16 cellular contexts compared by ENCODE assay signal in the genomic region with DNA sequence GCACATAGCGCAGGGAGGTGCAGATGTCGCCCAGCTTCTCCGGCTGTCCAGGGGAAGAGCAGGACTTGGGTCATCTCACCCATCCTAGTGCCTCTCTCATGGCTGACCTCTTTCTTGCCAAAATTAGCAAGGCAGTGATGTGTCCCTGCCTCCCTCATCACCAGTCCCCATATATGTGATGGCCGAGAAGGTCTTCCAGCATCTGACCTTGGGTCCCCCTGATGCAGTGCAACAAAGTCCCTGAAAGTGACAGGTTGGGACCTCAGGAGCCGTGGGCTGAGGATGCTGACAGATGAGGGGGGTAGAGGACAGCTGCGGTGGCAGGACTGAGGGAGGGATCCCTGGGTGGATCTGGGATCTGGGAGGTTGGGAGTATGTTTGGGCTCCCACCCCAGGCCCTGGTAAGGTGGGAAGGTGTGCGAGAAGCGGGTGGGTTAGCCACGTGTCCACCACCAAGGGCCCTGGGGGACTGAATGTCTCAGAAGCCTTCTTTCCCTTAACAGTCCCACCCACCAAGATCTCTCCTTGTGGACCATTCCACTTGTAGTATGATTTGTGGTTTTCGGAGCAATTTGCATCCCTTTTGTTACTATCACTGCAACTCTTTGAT.
DNase-seq lines count a peak whose midpoint lies in the region; ATAC-seq and TF ChIP-seq lines count a peak whose summit lies in the region.
"Had no signal": no experiment of that assay in that cellular context is flagged by ENCODE, and none has a peak within 500 bp of the region (broad histone marks: within the 10 kb centered on the region; RNA-seq: fewer than 3 reads in every experiment).

No MANE protein-coding gene starts in this region.

- no peaks in the 10 kb centered on the region for H3K9me3 ChIP-seq in T-helper 17 cell (ENCODE audit: control insufficient read depth, low read length, poor library complexity, severe bottlenecking)
- H3K9me3 ChIP-seq in lower lobe of right lung: no peaks in the 10 kb centered on the region
- H3K9me3 ChIP-seq: mucosa of descending colon, pancreas, right atrium auricular region had no signal

- H3K9me3 Mint-ChIP-seq in nephron: no peaks in the 10 kb centered on the region
- H3K9me3 Mint-ChIP-seq: natural killer cell treated with Interleukin-12 subunit alpha and Interleukin-12 subunit beta and Interleukin-15 and Interleukin-18, amount 100 ng/mL, for 72 hours had no signal

- H3K4me1 Mint-ChIP-seq in T-helper 17 cell (peaks cover 2% of the 10 kb centered on the region), nephron (peaks cover 4% of the 10 kb centered on the region)
- H3K4me1 Mint-ChIP-seq: activated CD4-positive, alpha-beta T cell treated with anti-CD3 and anti-CD28 coated beads for 36 hours had no signal

- H3K4me3 ChIP-seq in HFF-Myc (replicated peaks; ENCODE audit: low read depth, low read length) (no peak overlapping the region), lower lobe of right lung (no peak overlapping the region)
- H3K4me3 ChIP-seq: mucosa of descending colon, pancreas, right atrium auricular region had no signal

- H3K36me3 Mint-ChIP-seq in T-helper 17 cell (ENCODE audit: low read depth) (peaks cover 9% of the 10 kb centered on the region), nephron (ENCODE audit: low read depth) (peaks cover 27% of the 10 kb centered on the region)
- H3K36me3 Mint-ChIP-seq: natural killer cell treated with Interleukin-12 subunit alpha and Interleukin-12 subunit beta and Interleukin-15 and Interleukin-18, amount 100 ng/mL, for 72 hours had no signal

- intact Hi-C loops in lower lobe of right lung (cut with DNase I): no loop called here

- H3K27me3 ChIP-seq in lower lobe of right lung (ENCODE audit: low read depth): peaks cover 11% of the 10 kb centered on the region
- H3K27me3 ChIP-seq: pancreas, right atrium auricular region had no signal

- no peaks in the 10 kb centered on the region for H3K36me3 ChIP-seq in lower lobe of right lung
- H3K36me3 ChIP-seq: pancreas had no signal

- H3K27me3 Mint-ChIP-seq in T-helper 17 cell (no peaks in the 10 kb centered on the region), nephron (ENCODE audit: low read depth) (no peaks in the 10 kb centered on the region)
- H3K27me3 Mint-ChIP-seq: activated CD4-positive, alpha-beta T cell treated with anti-CD3 and anti-CD28 coated beads for 36 hours; natural killer cell treated with Interleukin-12 subunit alpha and Interleukin-12 subunit beta and Interleukin-15 and Interleukin-18, amount 100 ng/mL, for 72 hours had no signal

- H3K27ac ChIP-seq in C4-2B: no peak overlapping the region
- H3K27ac ChIP-seq in lower lobe of right lung: no peak overlapping the region
- H3K27ac ChIP-seq: pancreas, right atrium auricular region had no signal

- no peaks in the 10 kb centered on the region for H3K4me1 ChIP-seq in lower lobe of right lung
- H3K4me1 ChIP-seq: pancreas had no signal

- H3K4me3 Mint-ChIP-seq in T-helper 17 cell (no peak overlapping the region), nephron (no peak overlapping the region)
- H3K4me3 Mint-ChIP-seq: activated CD4-positive, alpha-beta T cell treated with anti-CD3 and anti-CD28 coated beads for 36 hours; natural killer cell treated with Interleukin-12 subunit alpha and Interleukin-12 subunit beta and Interleukin-15 and Interleukin-18, amount 100 ng/mL, for 72 hours had no signal

- H3K27ac Mint-ChIP-seq in T-helper 17 cell (peak overlapping the region; percentile 11), nephron (peak overlapping the region in 2 of 3 experiments; percentile 49 to 80)
- H3K27ac Mint-ChIP-seq: activated CD4-positive, alpha-beta T cell treated with anti-CD3 and anti-CD28 coated beads for 36 hours; natural killer cell treated with Interleukin-12 subunit alpha and Interleukin-12 subunit beta and Interleukin-15 and Interleukin-18, amount 100 ng/mL, for 72 hours had no signal

- no peak for DNase-seq in HFF-Myc (ENCODE audit: extremely low read depth, low read depth)
- no peak for DNase-seq in T-helper 17 cell
- DNase-seq in lower lobe of right lung: no peak
- DNase-seq in LoVo (ENCODE audit: low spot score): no peak
- DNase-seq: activated CD8-positive, alpha-beta memory T cell treated with anti-CD3 and anti-CD28 coated beads for 24 hours; activated effector memory CD4-positive, alpha-beta T cell treated with Interleukin-2 at 50 U/mL for 16 hours; NCI-H2029 had no signal

- no peak for ATAC-seq in T-helper 17 cell
- ATAC-seq in lower lobe of right lung: no peak
- no peak for ATAC-seq in GM18861 (IDR thresholded peaks at IDR 0.05; ENCODE audit: unreplicated experiment)
- no peak for ATAC-seq in HG03045 (IDR thresholded peaks at IDR 0.05; ENCODE audit: unreplicated experiment)
- ATAC-seq: natural killer cell treated with Interleukin-12 subunit alpha and Interleukin-12 subunit beta and Interleukin-15 and Interleukin-18, amount 100 ng/mL, for 72 hours had no signal

- TF ChIP-seq CTCF in C4-2B (conservative IDR thresholded peaks at IDR 0.05) (peak; percentile 71), HFF-Myc (IDR thresholded peaks at IDR 0.05; ENCODE audit: low read depth, low read length, missing control alignments) (peak; percentile 1), nephron (IDR thresholded peaks at IDR 0.05; ENCODE audit: unreplicated experiment in 3 of 3) (peak in 1 of 3 experiments; percentile 15), lower lobe of right lung (IDR thresholded peaks at IDR 0.05) (no peak)
